8 cellular contexts compared by ENCODE assay signal in the genomic region with DNA sequence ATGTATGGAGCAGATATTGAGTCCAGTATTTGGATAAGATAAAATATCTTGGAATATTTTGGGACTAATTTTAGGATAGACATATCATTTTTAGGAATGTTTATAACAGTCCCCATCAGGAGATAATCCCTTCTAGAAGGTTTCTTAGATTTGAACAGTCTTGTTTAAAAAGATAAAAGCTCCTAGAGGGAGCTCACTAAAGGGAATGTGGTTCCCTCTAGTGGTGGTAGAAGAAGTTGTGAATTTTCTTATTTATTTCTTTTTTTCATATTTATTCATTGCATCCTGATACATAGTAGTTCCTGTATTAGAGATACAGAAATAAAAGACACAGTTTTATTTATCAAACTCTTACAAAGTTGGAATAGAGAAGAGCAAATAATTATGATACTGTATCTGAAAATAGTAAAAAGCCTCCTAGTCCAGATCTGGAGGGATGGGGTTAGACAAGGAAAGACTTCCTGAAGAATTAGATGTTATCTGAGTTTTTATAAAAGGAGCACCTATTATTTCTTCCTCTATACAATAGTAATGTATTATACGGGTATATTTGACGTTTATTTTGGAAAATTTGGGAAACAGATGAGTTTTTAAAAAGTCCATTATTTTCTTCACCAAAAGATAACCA. TPM values are rescaled to one million over a fixed set of nuclear protein-coding genes. Genes with fewer than 3 reads are reported as not detected.
A peak's percentile ranks its signal among the peaks of the same experiment; 100 is the strongest.
DNase-seq lines count a peak whose midpoint lies in the region; ATAC-seq, FAIRE-seq and TF ChIP-seq lines count a peak whose summit lies in the region.

No MANE protein-coding gene starts in this region.

- H3K27me3 ChIP-seq in PC-9 (ENCODE audit: insufficient read depth, low read depth), result no peaks in the 10 kb centered on the region

- DNase-seq in D721Med (ENCODE audit: insufficient read length, low spot score), result no peak
- peak in 1 of 2 experiments; percentile 50 for DNase-seq in PC-9
- DNase-seq in epidermal melanocyte (ENCODE audit: insufficient read length, low spot score), result peak; percentile 33
- DNase-seq in non-pigmented ciliary epithelial cell (ENCODE audit: low read depth), result peak; percentile 19
- no peak for DNase-seq in activated CD4-positive, CD25-positive, alpha-beta regulatory T cell treated with anti-CD3 and anti-CD28 coated beads, Interleukin-2, amount 50 U/mL, for 72 hours
- DNase-seq in activated T-helper 2 cell treated with anti-CD3 and anti-CD28 coated beads, Interferon-gamma antibody, Interleukin-2, Interleukin-4, amounts not matched to agents 10 μg/mL and 5 μg/mL and 100 μg/mL, durations not matched to agents 14 hours and 24 hours and 36 hours (ENCODE audit: low spot score), result no peak

- BruUV-seq in PC-9 (replicated peaks; lab: Mats Ljungman, UMichigan), result no TSS peak

- peaks cover 10% of the 10 kb centered on the region for H3K27me3 Mint-ChIP-seq in activated T-helper 2 cell treated with anti-CD3 and anti-CD28 coated beads, Interferon-gamma antibody, Interleukin-2, Interleukin-4, amounts not matched to agents 10 μg/mL and 5 μg/mL and 100 μg/mL, durations not matched to agents 14 hours and 24 hours and 36 hours (ENCODE audit: low read depth)

- H3K36me3 ChIP-seq in PC-9 (ENCODE audit: low read depth), result no peaks in the 10 kb centered on the region

- H3K79me2 ChIP-seq in PC-9 (ENCODE audit: low read depth), result no peaks in the 10 kb centered on the region

- ATAC-seq in GM19452 (IDR thresholded peaks at IDR 0.05; ENCODE audit: unreplicated experiment), result no peak

- no peak for TF ChIP-seq EP300 in Ishikawa (IDR thresholded peaks at IDR 0.05; ENCODE audit: borderline replicate concordance)

- no peaks in the 10 kb centered on the region for H3K4me1 Mint-ChIP-seq in activated T-helper 2 cell treated with anti-CD3 and anti-CD28 coated beads, Interferon-gamma antibody, Interleukin-2, Interleukin-4, amounts not matched to agents 10 μg/mL and 5 μg/mL and 100 μg/mL, durations not matched to agents 14 hours and 24 hours and 36 hours (ENCODE audit: low read depth)

- H3K4me1 ChIP-seq in PC-9 (replicated peaks; ENCODE audit: insufficient read depth), result no peaks in the 10 kb centered on the region

- H3K4me3 ChIP-seq in PC-9, result no peak overlapping the region

- FAIRE-seq in D721Med (lab: Jason Lieb, UNC), result peak; percentile 76

- TF ChIP-seq RAD21 in Ishikawa (IDR thresholded peaks at IDR 0.05; ENCODE audit: low read depth), result peak; percentile 73

- peak; percentile 71 for TF ChIP-seq CTCF in D721Med (IDR thresholded peaks at IDR 0.05; ENCODE audit: insufficient read depth, missing control alignments)
- peak; percentile 95 for TF ChIP-seq CTCF in PC-9 (conservative IDR thresholded peaks at IDR 0.05)

- H2AFZ ChIP-seq in PC-9, result no peak overlapping the region

- no peak overlapping the region for H3K4me2 ChIP-seq in PC-9

- no peaks in the 10 kb centered on the region for H3K9me2 ChIP-seq in PC-9 (ENCODE audit: insufficient read depth)

- H3K27ac Mint-ChIP-seq in activated T-helper 2 cell treated with anti-CD3 and anti-CD28 coated beads, Interferon-gamma antibody, Interleukin-2, Interleukin-4, amounts not matched to agents 10 μg/mL and 5 μg/mL and 100 μg/mL, durations not matched to agents 14 hours and 24 hours and 36 hours, result no peak overlapping the region

- H3K27ac ChIP-seq in PC-9, result no peak overlapping the region

- no peaks in the 10 kb centered on the region for H3K9me3 Mint-ChIP-seq in activated T-helper 2 cell treated with anti-CD3 and anti-CD28 coated beads, Interferon-gamma antibody, Interleukin-2, Interleukin-4, amounts not matched to agents 10 μg/mL and 5 μg/mL and 100 μg/mL, durations not matched to agents 14 hours and 24 hours and 36 hours

- H3K4me3 Mint-ChIP-seq in activated T-helper 2 cell treated with anti-CD3 and anti-CD28 coated beads, Interferon-gamma antibody, Interleukin-2, Interleukin-4, amounts not matched to agents 10 μg/mL and 5 μg/mL and 100 μg/mL, durations not matched to agents 14 hours and 24 hours and 36 hours (ENCODE audit: low read depth), result no peak overlapping the region

- POLR2A ChIA-PET in PC-9 (lab: Charles Lee; ENCODE audit: unreplicated experiment), result interaction anchor here (0.5 to 0.7 kb wide), 6 partner anchors 10 to 708 kb away, joined by 4 to 9 read pairs (median 5); partner anchors contain the start of gene COPG2

- intact Hi-C loops in PC-9 (cut with micrococcal nuclease; ENCODE audit: unreplicated experiment), result loop anchor here (1.0 to 5.0 kb wide), 2 partner anchors 516 to 686 kb away; no protein-coding TSS in a partner anchor
- intact Hi-C loops in activated T-helper 2 cell treated with anti-CD3 and anti-CD28 coated beads, Interferon-gamma antibody, Interleukin-2, Interleukin-4, amounts not matched to agents 10 μg/mL and 5 μg/mL and 100 μg/mL, durations not matched to agents 14 hours and 24 hours and 36 hours (cut with micrococcal nuclease), result loop anchor here (1.0 to 5.0 kb wide), 3 partner anchors 271 to 686 kb away; no protein-coding TSS in a partner anchor

- H3F3A ChIP-seq in PC-9 (ENCODE audit: insufficient read depth, low read depth), result no peaks in the 10 kb centered on the region

- H3K9me3 ChIP-seq in PC-9 (ENCODE audit: insufficient read depth, low read depth), result no peaks in the 10 kb centered on the region

- no peaks in the 10 kb centered on the region for H3K36me3 Mint-ChIP-seq in activated T-helper 2 cell treated with anti-CD3 and anti-CD28 coated beads, Interferon-gamma antibody, Interleukin-2, Interleukin-4, amounts not matched to agents 10 μg/mL and 5 μg/mL and 100 μg/mL, durations not matched to agents 14 hours and 24 hours and 36 hours (ENCODE audit: low read depth)

- CTCF ChIA-PET in PC-9 (lab: Charles Lee), result interaction anchor here (0.5 to 1.6 kb wide), 8 partner anchors 74 to 1460 kb away, joined by 3 to 12 read pairs (median 3); partner anchors contain the start of gene KLHDC10

- no peaks in the 10 kb centered on the region for H4K20me1 ChIP-seq in PC-9 (ENCODE audit: insufficient read depth)

TF ChIP-seq in Ishikawa, 13 proteins besides CTCF, POLR2A, EP300 and RAD21:
- TF ChIP-seq ZBTB7A (IDR thresholded peaks at IDR 0.05; ENCODE audit: low read depth) (no peak), TAF1 (IDR thresholded peaks at IDR 0.05; ENCODE audit: low read depth) (no peak), EGR1 (IDR thresholded peaks at IDR 0.05) (no peak), TCF12 (IDR thresholded peaks at IDR 0.05; ENCODE audit: low read depth) (no peak), FOXM1 (IDR thresholded peaks at IDR 0.05; ENCODE audit: borderline replicate concordance, low read depth) (no peak), CREB1 (IDR thresholded peaks at IDR 0.05; ENCODE audit: low read depth) (no peak), CEBPB (IDR thresholded peaks at IDR 0.05) (no peak), NFIC (IDR thresholded peaks at IDR 0.05) (no peak)
- TF ChIP-seq, protein P1, sequence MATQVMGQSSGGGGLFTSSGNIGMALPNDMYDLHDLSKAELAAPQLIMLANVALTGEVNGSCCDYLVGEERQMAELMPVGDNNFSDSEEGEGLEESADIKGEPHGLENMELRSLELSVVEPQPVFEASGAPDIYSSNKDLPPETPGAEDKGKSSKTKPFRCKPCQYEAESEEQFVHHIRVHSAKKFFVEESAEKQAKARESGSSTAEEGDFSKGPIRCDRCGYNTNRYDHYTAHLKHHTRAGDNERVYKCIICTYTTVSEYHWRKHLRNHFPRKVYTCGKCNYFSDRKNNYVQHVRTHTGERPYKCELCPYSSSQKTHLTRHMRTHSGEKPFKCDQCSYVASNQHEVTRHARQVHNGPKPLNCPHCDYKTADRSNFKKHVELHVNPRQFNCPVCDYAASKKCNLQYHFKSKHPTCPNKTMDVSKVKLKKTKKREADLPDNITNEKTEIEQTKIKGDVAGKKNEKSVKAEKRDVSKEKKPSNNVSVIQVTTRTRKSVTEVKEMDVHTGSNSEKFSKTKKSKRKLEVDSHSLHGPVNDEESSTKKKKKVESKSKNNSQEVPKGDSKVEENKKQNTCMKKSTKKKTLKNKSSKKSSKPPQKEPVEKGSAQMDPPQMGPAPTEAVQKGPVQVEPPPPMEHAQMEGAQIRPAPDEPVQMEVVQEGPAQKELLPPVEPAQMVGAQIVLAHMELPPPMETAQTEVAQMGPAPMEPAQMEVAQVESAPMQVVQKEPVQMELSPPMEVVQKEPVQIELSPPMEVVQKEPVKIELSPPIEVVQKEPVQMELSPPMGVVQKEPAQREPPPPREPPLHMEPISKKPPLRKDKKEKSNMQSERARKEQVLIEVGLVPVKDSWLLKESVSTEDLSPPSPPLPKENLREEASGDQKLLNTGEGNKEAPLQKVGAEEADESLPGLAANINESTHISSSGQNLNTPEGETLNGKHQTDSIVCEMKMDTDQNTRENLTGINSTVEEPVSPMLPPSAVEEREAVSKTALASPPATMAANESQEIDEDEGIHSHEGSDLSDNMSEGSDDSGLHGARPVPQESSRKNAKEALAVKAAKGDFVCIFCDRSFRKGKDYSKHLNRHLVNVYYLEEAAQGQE (IDR thresholded peaks at IDR 0.05; ENCODE audit: low read depth), result no peak
- TF ChIP-seq, protein P2, sequence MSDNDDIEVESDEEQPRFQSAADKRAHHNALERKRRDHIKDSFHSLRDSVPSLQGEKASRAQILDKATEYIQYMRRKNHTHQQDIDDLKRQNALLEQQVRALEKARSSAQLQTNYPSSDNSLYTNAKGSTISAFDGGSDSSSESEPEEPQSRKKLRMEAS (IDR thresholded peaks at IDR 0.05), result no peak
- TF ChIP-seq, protein P3, sequence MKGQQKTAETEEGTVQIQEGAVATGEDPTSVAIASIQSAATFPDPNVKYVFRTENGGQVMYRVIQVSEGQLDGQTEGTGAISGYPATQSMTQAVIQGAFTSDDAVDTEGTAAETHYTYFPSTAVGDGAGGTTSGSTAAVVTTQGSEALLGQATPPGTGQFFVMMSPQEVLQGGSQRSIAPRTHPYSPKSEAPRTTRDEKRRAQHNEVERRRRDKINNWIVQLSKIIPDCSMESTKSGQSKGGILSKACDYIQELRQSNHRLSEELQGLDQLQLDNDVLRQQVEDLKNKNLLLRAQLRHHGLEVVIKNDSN (IDR thresholded peaks at IDR 0.05), result no peak

RNA-seq across cellular contexts. Expression of gene KLF14, which starts 24.5 kb away (rescaled TPM):
- total RNA-seq in PC-9 (2021), result not detected in 2 replicates
- total RNA-seq in activated T-helper 2 cell treated with anti-CD3 and anti-CD28 coated beads, Interferon-gamma antibody, Interleukin-2, Interleukin-4, amounts not matched to agents 10 μg/mL and 5 μg/mL and 100 μg/mL, durations not matched to agents 14 hours and 24 hours and 36 hours, result not detected in 2 replicates

Comparison
In these comparisons a context has a peak if more than half of its experiments do, and no peak if none do; other contexts are left out.
1. DNase-seq: peak in epidermal melanocyte (single experiment) and non-pigmented ciliary epithelial cell (single experiment); none in D721Med (single experiment), activated CD4-positive, CD25-positive, alpha-beta regulatory T cell treated with anti-CD3 and anti-CD28 coated beads, Interleukin-2, amount 50 U/mL, for 72 hours (single experiment) and activated T-helper 2 cell treated with anti-CD3 and anti-CD28 coated beads, Interferon-gamma antibody, Interleukin-2, Interleukin-4, amounts not matched to agents 10 μg/mL and 5 μg/mL and 100 μg/mL, durations not matched to agents 14 hours and 24 hours and 36 hours (single experiment).